1 cellular context compared by ENCODE assay signal in the genomic region with DNA sequence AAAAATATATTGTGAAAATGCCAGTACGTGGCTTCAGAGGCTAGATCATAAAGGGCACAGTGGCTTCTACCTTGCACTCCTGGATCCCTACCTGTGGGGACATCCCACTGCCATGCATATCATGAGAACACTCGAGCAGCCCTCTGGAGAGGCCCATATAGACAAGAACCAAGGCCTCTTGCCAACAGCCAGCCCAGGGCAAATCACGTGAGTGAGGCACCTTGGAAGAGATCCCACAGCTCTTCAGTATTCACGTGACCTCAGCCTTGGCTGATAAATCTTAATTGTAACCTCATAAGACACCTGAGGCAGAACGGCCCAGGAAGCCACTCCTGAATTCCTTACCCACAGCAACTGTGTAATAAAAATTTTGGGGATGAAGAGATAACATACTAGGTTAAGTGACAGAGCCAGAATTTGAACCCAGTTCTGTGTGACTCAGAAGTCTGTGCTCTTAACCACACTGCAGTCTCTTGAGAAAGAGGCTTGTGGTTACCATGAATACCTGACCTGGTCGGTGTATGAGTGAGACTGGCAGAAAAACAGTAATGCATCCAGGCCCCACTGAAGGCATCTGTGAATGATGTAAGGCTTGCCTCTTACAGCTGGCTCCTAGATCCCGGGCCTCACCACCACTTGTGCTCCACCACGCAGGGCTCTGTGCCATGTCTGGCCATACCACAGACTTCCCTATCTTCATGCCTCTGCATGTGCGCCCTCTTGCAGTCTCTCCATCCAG.
TF ChIP-seq lines count a peak whose summit lies in the region.

No MANE protein-coding gene starts in this region.

TF ChIP-seq in IMR-90, 13 proteins besides CTCF, POLR2A, EP300 and RAD21 (continued from another document):
- TF ChIP-seq, protein P1, sequence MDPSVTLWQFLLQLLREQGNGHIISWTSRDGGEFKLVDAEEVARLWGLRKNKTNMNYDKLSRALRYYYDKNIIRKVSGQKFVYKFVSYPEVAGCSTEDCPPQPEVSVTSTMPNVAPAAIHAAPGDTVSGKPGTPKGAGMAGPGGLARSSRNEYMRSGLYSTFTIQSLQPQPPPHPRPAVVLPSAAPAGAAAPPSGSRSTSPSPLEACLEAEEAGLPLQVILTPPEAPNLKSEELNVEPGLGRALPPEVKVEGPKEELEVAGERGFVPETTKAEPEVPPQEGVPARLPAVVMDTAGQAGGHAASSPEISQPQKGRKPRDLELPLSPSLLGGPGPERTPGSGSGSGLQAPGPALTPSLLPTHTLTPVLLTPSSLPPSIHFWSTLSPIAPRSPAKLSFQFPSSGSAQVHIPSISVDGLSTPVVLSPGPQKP (IDR thresholded peaks at IDR 0.05; ENCODE audit: borderline replicate concordance, low read depth, low read length) = no peak
- TF ChIP-seq MAZ (IDR thresholded peaks at IDR 0.05; ENCODE audit: borderline replicate concordance, low read depth, low read length) (peak; percentile 16; the same call in 1 of the 2 replicates), MAFK (IDR thresholded peaks at IDR 0.05; ENCODE audit: low read depth, low read length) (no peak), CEBPB (IDR thresholded peaks at IDR 0.05; ENCODE audit: low read depth, low read length) (peak; percentile 95), NFE2L2 (IDR thresholded peaks at IDR 0.05; ENCODE audit: low read depth, low read length) (no peak), MXI1 (IDR thresholded peaks at IDR 0.05; ENCODE audit: borderline replicate concordance, low read depth, low read length) (peak; percentile 44; the same call in 1 of the 2 replicates), BHLHE40 (IDR thresholded peaks at IDR 0.05; ENCODE audit: low read depth, low read length) (peak; percentile 71; the same call in 1 of the 2 replicates), SMC3 (IDR thresholded peaks at IDR 0.05; ENCODE audit: low read depth, low read length) (0 out of 2 replicates have a peak, but pooled peaks have one; percentile 20), FOS (IDR thresholded peaks at IDR 0.05; ENCODE audit: low read depth, low read length) (peak; percentile 62; the same call in 1 of the 2 replicates)
